17 cellular contexts compared by ENCODE assay signal in the genomic region with DNA sequence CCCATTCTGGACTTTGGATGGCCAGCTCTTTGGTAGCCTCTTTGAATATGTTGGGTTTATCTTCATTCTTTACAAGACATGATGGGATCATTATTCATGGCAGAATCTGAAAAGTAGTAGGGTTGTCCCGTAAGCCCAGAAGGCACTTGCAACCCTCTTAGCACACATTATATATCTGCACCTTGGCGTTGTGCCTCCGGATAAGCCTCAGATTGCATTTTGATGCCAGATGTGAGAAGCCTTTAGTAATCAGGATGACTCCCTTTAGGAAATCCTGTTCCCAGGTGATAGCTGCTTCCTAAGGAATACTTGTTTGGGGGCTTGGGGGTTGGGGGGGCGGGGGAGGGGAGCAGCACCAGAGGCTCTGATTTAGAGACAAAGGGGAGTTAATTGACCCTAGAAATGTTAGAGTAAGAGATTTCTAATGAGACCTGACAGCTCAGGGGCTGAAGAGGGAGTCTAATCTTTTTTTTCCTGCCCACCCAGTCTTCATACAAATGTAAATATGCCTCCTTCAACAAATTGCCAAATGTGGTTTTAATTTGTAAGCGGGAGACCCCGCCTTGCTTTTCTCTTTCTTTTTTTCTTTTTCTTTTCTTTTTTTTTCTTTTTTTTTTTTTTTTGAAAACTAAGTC. TPM values are rescaled to one million over a fixed set of nuclear protein-coding genes. Genes with fewer than 3 reads are reported as not detected.
DNase-seq lines count a peak whose midpoint lies in the region; ATAC-seq and TF ChIP-seq lines count a peak whose summit lies in the region.
"Had no signal": no experiment of that assay in that cellular context is flagged by ENCODE, and none has a peak within 500 bp of the region (broad histone marks: within the 10 kb centered on the region; RNA-seq: fewer than 3 reads in every experiment).

No MANE protein-coding gene starts in this region.

- H3K79me1 ChIP-seq in trophoblast cell (ENCODE audit: low read length): peaks cover 21% of the 10 kb centered on the region

- H3K9me3 ChIP-seq in HUES48 (ENCODE audit: control insufficient read depth, insufficient read depth, low read length) (no peaks in the 10 kb centered on the region), ascending aorta (no peaks in the 10 kb centered on the region), trophoblast cell (ENCODE audit: insufficient read depth, low read depth, low read length) (peaks cover 2% of the 10 kb centered on the region), psoas muscle (no peaks in the 10 kb centered on the region)
- H3K9me3 ChIP-seq: tibial nerve had no signal

- no peak overlapping the region for H2AK5ac ChIP-seq in trophoblast cell (ENCODE audit: low read length)

- no peak overlapping the region for H2AFZ ChIP-seq in trophoblast cell (ENCODE audit: insufficient read depth, low read length, poor library complexity)

- no peak overlapping the region for H4K8ac ChIP-seq in trophoblast cell (ENCODE audit: low read depth, low read length)

- H4K91ac ChIP-seq in trophoblast cell (ENCODE audit: low read depth, low read length): no peak overlapping the region

- no peak overlapping the region for H2BK120ac ChIP-seq in trophoblast cell (ENCODE audit: insufficient read depth, low read length, poor library complexity)

- H3K4me3 ChIP-seq in HUES48 (ENCODE audit: low read depth, low read length): 0 out of 2 replicates have a peak overlapping the region, but pooled peaks have one; percentile 16
- no peak overlapping the region for H3K4me3 ChIP-seq in ascending aorta
- H3K4me3 ChIP-seq in foreskin fibroblast (ENCODE audit: low read depth in 1 of 2, low read length in 2 of 2): no peak overlapping the region
- H3K4me3 ChIP-seq in trophoblast cell (ENCODE audit: low read depth, low read length): no peak overlapping the region
- H3K4me3 ChIP-seq in psoas muscle: no peak overlapping the region
- H3K4me3 ChIP-seq: tibial nerve had no signal

- no peak overlapping the region for H3K14ac ChIP-seq in trophoblast cell (ENCODE audit: low read length)

- H3K18ac ChIP-seq in trophoblast cell (ENCODE audit: low read length): no peak overlapping the region

- no peak overlapping the region for H3K4me2 ChIP-seq in trophoblast cell (ENCODE audit: low read length)

- H3K36me3 ChIP-seq in HUES48 (ENCODE audit: control insufficient read depth, insufficient read depth, low read length) (no peaks in the 10 kb centered on the region), ascending aorta (no peaks in the 10 kb centered on the region), trophoblast cell (ENCODE audit: control insufficient read depth in 1 of 2, insufficient read depth in 2 of 2, low read length in 2 of 2) (no peaks in the 10 kb centered on the region), psoas muscle (ENCODE audit: insufficient read depth in 1 of 2, low read depth in 1 of 2) (no peaks in the 10 kb centered on the region)

- TF ChIP-seq CTCF in ascending aorta (IDR thresholded peaks at IDR 0.05) (no peak), foreskin fibroblast (IDR thresholded peaks at IDR 0.05; ENCODE audit: low read depth, low read length) (no peak), psoas muscle (IDR thresholded peaks at IDR 0.05) (no peak)

- peak overlapping the region; percentile 32 for H2BK12ac ChIP-seq in trophoblast cell (ENCODE audit: low read length)

- H3K4me1 ChIP-seq in HUES48 (ENCODE audit: control insufficient read depth, insufficient read depth, low read length) (peaks cover 23% of the 10 kb centered on the region), ascending aorta (peaks cover 5 to 17% of the 10 kb centered on the region in 2 donors), trophoblast cell (ENCODE audit: control insufficient read depth in 1 of 2, insufficient read depth in 2 of 2, low read length in 2 of 2) (peaks cover 13 to 20% of the 10 kb centered on the region in 2 experiments), psoas muscle (peaks cover 3% of the 10 kb centered on the region)

- no peak overlapping the region for H3K23ac ChIP-seq in trophoblast cell (ENCODE audit: low read length)

- DNase-seq in ascending aorta (ENCODE audit: low spot score in 2 of 2): no peak
- DNase-seq in foreskin fibroblast: peak; percentile 57 to 81
- DNase-seq in trophoblast cell: no peak
- DNase-seq in psoas muscle: no peak
- DNase-seq in Ammon's horn (ENCODE audit: low spot score): no peak
- no peak for DNase-seq in hepatic stellate cell (ENCODE audit: low spot score)
- DNase-seq in NCI-H526 (lab: John Stamatoyannopoulos, UW): no peak
- DNase-seq: activated B cell treated with CpG ODN at 0.5 μM for 24 hours; activated naive CD8-positive, alpha-beta T cell treated with anti-CD3 and anti-CD28 coated beads, Interleukin-2, amount 50 U/mL, for 24 hours; DMS 273 treated with DMSO at 0.1 percent for 48 hours; Kasumi-1; NCI-H1436; SHP77 treated with DMSO at 0.1 percent for 48 hours had no signal

- H2BK5ac ChIP-seq in trophoblast cell (ENCODE audit: low read depth, low read length, poor library complexity): no peak overlapping the region

- no peak overlapping the region for H3K4ac ChIP-seq in trophoblast cell (ENCODE audit: low read depth, low read length)

- ATAC-seq in psoas muscle: no peak
- ATAC-seq: activated naive CD8-positive, alpha-beta T cell treated with anti-CD3 and anti-CD28 coated beads, Interleukin-2, amount 50 U/mL, for 24 hours; stimulated activated memory B cell treated with anti-CD40 and anti-IgM and Interleukin-4, amounts not matched to agents 10 μg/mL and 1 μg/mL and 100 μg/mL, for 72 hours had no signal

- WGBS in trophoblast cell (ENCODE audit: extremely low coverage, insufficient coverage, insufficient read length): no CpG with 5 or more reads among the region's 6 CpGs
- WGBS in psoas muscle, 3 donors: 75 to 92% (median 83%) methylated on average over 6 of the region's 6 CpGs

- H3K9ac ChIP-seq in HUES48 (ENCODE audit: low read depth, low read length) (no peak overlapping the region), trophoblast cell (ENCODE audit: low read length) (no peak overlapping the region)

- peak overlapping the region; percentile 88 for H3K27ac ChIP-seq in HUES48 (ENCODE audit: low read depth, low read length)
- peak overlapping the region; percentile 51 to 57 for H3K27ac ChIP-seq in ascending aorta
- no peak overlapping the region for H3K27ac ChIP-seq in trophoblast cell (ENCODE audit: low read depth, low read length)
- H3K27ac ChIP-seq in psoas muscle: no peak overlapping the region
- H3K27ac ChIP-seq: C4-2B, tibial nerve had no signal

- H3K79me2 ChIP-seq in trophoblast cell (ENCODE audit: control insufficient read depth, insufficient read depth, low read length, poor library complexity): peaks cover 3% of the 10 kb centered on the region

- intact Hi-C loops in ascending aorta (cut with DNase I): no loop called here
- intact Hi-C loops in psoas muscle (cut with DNase I): no loop called here

- no peak overlapping the region for H4K12ac ChIP-seq in trophoblast cell (ENCODE audit: low read depth, low read length)

- H3K27me3 ChIP-seq in HUES48 (ENCODE audit: control insufficient read depth, insufficient read depth, low read length): no peaks in the 10 kb centered on the region
- H3K27me3 ChIP-seq in ascending aorta: no peaks in the 10 kb centered on the region
- no peaks in the 10 kb centered on the region for H3K27me3 ChIP-seq in trophoblast cell (ENCODE audit: insufficient read depth, low read length)
- H3K27me3 ChIP-seq in psoas muscle (ENCODE audit: insufficient read depth in 3 of 3, low read length in 2 of 3): no peaks in the 10 kb centered on the region
- H3K27me3 ChIP-seq: tibial nerve had no signal

RNA-seq across cellular contexts. Expression of gene JAG1, which starts 55.1 kb away (rescaled TPM):
- 101 TPM for total RNA-seq in ascending aorta
- 34.3 and 36.3 TPM in 2 replicates for polyA plus RNA-seq in trophoblast cell (2013)
- 10 to 100 TPM; 10.4 to 35.4 (median 16.0) TPM for total RNA-seq in psoas muscle
- polyA plus RNA-seq in psoas muscle: 1 to 10 TPM; 5.4 to 6.5 (median 5.6) TPM
- total RNA-seq: activated B cell treated with CpG ODN at 0.5 μM for 24 hours had no signal

Comparison
In these comparisons a context has a peak if more than half of its experiments do, and no peak if none do; other contexts are left out.
1. H3K27ac ChIP-seq: peak in HUES48 (single experiment) and ascending aorta (2 of 2); none in trophoblast cell (single experiment) and psoas muscle (single experiment).
2. DNase-seq: peak in foreskin fibroblast (2 of 2); none in ascending aorta (0 of 2), trophoblast cell (0 of 2), psoas muscle (0 of 2), Ammon's horn (single experiment), hepatic stellate cell (single experiment) and NCI-H526 (0 of 2).